ENCODE assay signal across 8 cellular contexts in the genomic region with DNA sequence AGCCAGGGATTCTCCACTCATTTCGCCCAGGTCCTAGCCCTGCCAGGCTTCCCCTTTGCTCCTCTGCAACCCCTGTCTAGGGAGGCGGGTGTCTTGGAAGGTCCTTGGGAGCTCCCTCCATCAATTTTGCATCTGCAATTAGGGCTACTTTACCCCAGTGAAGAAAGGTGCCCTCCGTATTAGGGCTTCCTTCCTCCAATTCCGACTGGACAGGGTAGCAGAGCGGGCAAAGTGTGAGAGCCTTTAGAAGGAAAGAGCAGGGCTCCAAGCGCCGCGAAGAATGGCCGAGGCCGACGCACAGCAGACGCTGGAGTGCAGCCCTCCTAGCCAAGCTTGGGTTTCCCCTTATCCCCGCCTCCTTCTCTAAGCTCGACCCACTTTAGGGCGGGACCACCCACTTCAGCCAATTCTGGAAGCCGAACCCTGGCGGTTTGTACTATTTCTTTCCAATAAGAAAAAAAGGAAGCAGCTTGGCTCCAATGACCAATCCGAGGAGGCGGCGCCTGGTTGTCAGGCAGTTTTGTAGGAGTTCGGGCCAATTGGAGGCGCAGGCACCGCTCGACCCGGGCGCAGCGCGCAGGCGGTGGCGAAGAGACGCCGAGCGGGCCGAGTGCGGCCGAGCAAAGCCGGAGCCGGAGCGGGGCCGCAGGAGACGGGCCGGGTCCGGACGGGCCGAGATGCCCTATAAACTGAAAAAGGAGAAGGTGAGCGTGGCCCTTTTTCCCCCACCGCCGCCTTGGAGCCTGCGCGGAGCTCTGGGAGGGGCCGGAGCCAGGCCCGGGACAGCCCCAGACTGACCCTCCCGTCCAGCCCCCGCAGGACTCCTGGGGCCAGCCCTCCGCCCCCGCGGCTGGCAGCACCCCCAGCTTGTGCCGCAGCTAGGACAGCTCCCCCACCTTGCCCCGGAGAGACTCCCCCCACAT. TPM values are rescaled to one million over a fixed set of nuclear protein-coding genes. Genes with fewer than 3 reads are reported as not detected.
DNase-seq lines count a peak whose midpoint lies in the region; ATAC-seq and TF ChIP-seq lines count a peak whose summit lies in the region.

Gene PPP2R5D, plus strand, starts transcription at position 570 of the 923 bp plus-strand sequence. Its CDS starts 108 bp downstream, at position 678.

- TF ChIP-seq CTCF in KMS-11 (conservative IDR thresholded peaks at IDR 0.05; ENCODE audit: low read depth, low read length), result no peak
- peak in 3 of 6 experiments; percentile 24 to 40 (median 33) for TF ChIP-seq CTCF in Peyer's patch (IDR thresholded peaks at IDR 0.05)

- peak; percentile 99 for DNase-seq in DMS53 treated with DMSO at 0.1 percent for 48 hours (lab: John Stamatoyannopoulos, UW; ENCODE audit: unreplicated experiment)
- DNase-seq in Peyer's patch, result peak; percentile 97 to 99 (median 98)
- DNase-seq in activated T-cell treated with anti-CD3 and anti-CD28 coated beads, Interleukin-2, amount 50 U/mL, for 48 hours, result peak; percentile 98
- peak; percentile 95 for DNase-seq in stimulated activated CD8-positive, alpha-beta memory T cell treated with anti-CD3 and anti-CD28 coated beads, Interleukin-7, amount 100 ng/mL, for 24 hours (ENCODE audit: low read depth)

- peak within 1 kb of the TSS; percentile 65 for H2AFZ ChIP-seq in KMS-11 (ENCODE audit: low read depth)

- H3K27ac ChIP-seq in KMS-11, result 0 out of 2 replicates have a peak within 1 kb of the TSS, but pooled peaks have one; percentile 4
- H3K27ac ChIP-seq in Peyer's patch, result peak within 1 kb of the TSS; percentile 82 to 90 (median 86)
- H3K27ac ChIP-seq in muscle layer of colon (ENCODE audit: low read depth, low read length), result peak within 1 kb of the TSS; percentile 73

- TF ChIP-seq POLR2A in Peyer's patch (IDR thresholded peaks at IDR 0.05), result peak; percentile 61 to 93

- H3K9me3 ChIP-seq in Peyer's patch, result no peaks in the 10 kb centered on the region
- no peaks in the 10 kb centered on the region for H3K9me3 ChIP-seq in muscle layer of colon (ENCODE audit: low read length)

- peak within 1 kb of the TSS; percentile 56; the same call in 1 of the 2 replicates for H3K9ac ChIP-seq in KMS-11
- peak within 1 kb of the TSS; percentile 68 for H3K9ac ChIP-seq in muscle layer of colon (ENCODE audit: low read length)

- peak; percentile 94 for ATAC-seq in GM21737 (IDR thresholded peaks at IDR 0.05; ENCODE audit: unreplicated experiment)
- peak; percentile 94 for ATAC-seq in esophagus mucosa

- H3K4me1 ChIP-seq in KMS-11 (ENCODE audit: low read depth, poor library complexity, severe bottlenecking), result peaks cover 11% of the 10 kb centered on the region
- peaks cover 0 to 53% (median 8%) of the 10 kb centered on the region in 4 donors for H3K4me1 ChIP-seq in Peyer's patch
- H3K4me1 ChIP-seq in muscle layer of colon (ENCODE audit: insufficient read depth, low read length), result peaks cover 33% of the 10 kb centered on the region

- peak within 1 kb of the TSS; percentile 91 for H3K4me2 ChIP-seq in KMS-11

- H3K27me3 ChIP-seq in KMS-11 (ENCODE audit: insufficient read depth, low read depth) (no peaks in the 10 kb centered on the region), Peyer's patch (no peaks in the 10 kb centered on the region), muscle layer of colon (ENCODE audit: control insufficient read depth in 1 of 2, insufficient read depth in 2 of 2, low read length in 2 of 2) (no peaks in the 10 kb centered on the region)

- 0 out of 2 replicates have a peak, but pooled peaks cover 5% of the 10 kb centered on the region for H3K79me2 ChIP-seq in KMS-11 (ENCODE audit: insufficient read depth, low read depth)

- H3K4me3 ChIP-seq in KMS-11 (IDR thresholded peaks at IDR 0.05; ENCODE audit: insufficient read depth, low read depth, low read length) (no peak within 1 kb of the TSS), Peyer's patch (peak within 1 kb of the TSS; percentile 75 to 98 (median 90)), muscle layer of colon (ENCODE audit: low read depth in 1 of 2, low read length in 2 of 2) (peak within 1 kb of the TSS; percentile 52 to 67)

- no peaks in the 10 kb centered on the region for H3K36me3 ChIP-seq in KMS-11 (ENCODE audit: insufficient read depth)
- H3K36me3 ChIP-seq in Peyer's patch, result peaks cover 0 to 5% (median 0%) of the 10 kb centered on the region in 3 donors
- H3K36me3 ChIP-seq in muscle layer of colon (ENCODE audit: insufficient read depth, low read length), result no peaks in the 10 kb centered on the region

- no peaks in the 10 kb centered on the region for H4K20me1 ChIP-seq in KMS-11 (ENCODE audit: insufficient read depth)

RNA-seq across cellular contexts. Expression of gene PPP2R5D, which starts in this region (rescaled TPM):
- total RNA-seq in Peyer's patch (100 to 1,000 TPM in 3 of 4 donors, 10 to 100 TPM in 1; 84.2 to 177 (median 152) TPM), esophagus mucosa (21.2 TPM)

Comparison
In these comparisons a context has a peak if more than half of its experiments do, and no peak if none do; other contexts are left out.
1. H3K27ac ChIP-seq: peak in every context shown above with its lines; median percentile 86 in Peyer's patch; 73 in muscle layer of colon; 4 in KMS-11.